9 cellular contexts compared by ENCODE assay signal in genomic region chr2:12177052-12177994, GRCh38.
DNase-seq lines count a peak whose midpoint lies in the region; ATAC-seq and TF ChIP-seq lines count a peak whose summit lies in the region.
"Had no signal": no experiment of that assay in that cellular context is flagged by ENCODE, and none has a peak within 500 bp of the region (broad histone marks: within the 10 kb centered on the region; RNA-seq: fewer than 3 reads in every experiment).

No MANE protein-coding gene starts in this region.

- ATAC-seq in GM19463 (IDR thresholded peaks at IDR 0.05; ENCODE audit: unreplicated experiment) (peak; percentile 89), HG03439 (IDR thresholded peaks at IDR 0.05; ENCODE audit: unreplicated experiment) (peak; percentile 83)

- peak; percentile 82 for DNase-seq in Daoy (ENCODE audit: low read depth)
- DNase-seq in SK-N-DZ (ENCODE audit: low spot score): peak; percentile 80
- DNase-seq in erythroblast (lab: John Stamatoyannopoulos, UW): peak; percentile 67 to 69
- DNase-seq in osteoblast (ENCODE audit: insufficient read length, low spot score, missing footprints): peak; percentile 87
- no peak for DNase-seq in chondrocyte (ENCODE audit: low spot score)
- no peak for DNase-seq in stimulated activated naive CD4-positive, alpha-beta T cell treated with Interleukin-2 at 50 U/mL for 16 hours (lab: John Stamatoyannopoulos, UW)

- H3K36me3 ChIP-seq in osteoblast (ENCODE audit: insufficient read depth, low read length): no peaks in the 10 kb centered on the region
- H3K36me3 ChIP-seq: neutrophil had no signal

- no peak overlapping the region for H3K27ac ChIP-seq in osteoblast (ENCODE audit: low read depth, low read length)
- H3K27ac ChIP-seq: neutrophil had no signal

- peaks cover 21% of the 10 kb centered on the region for H3K4me1 Mint-ChIP-seq in chondrocyte (ENCODE audit: low read depth)

- no peaks in the 10 kb centered on the region for H3K27me3 ChIP-seq in osteoblast (ENCODE audit: insufficient read depth, low read length)
- H3K27me3 ChIP-seq: neutrophil had no signal

- no peaks in the 10 kb centered on the region for H3K9me3 Mint-ChIP-seq in chondrocyte (ENCODE audit: low read depth)

- no peak for TF ChIP-seq POLR2A in erythroblast (IDR thresholded peaks at IDR 0.05; ENCODE audit: low read length)

- peak overlapping the region; percentile 61 for H3K4me2 ChIP-seq in osteoblast (ENCODE audit: insufficient read depth, low read length)

- no peaks in the 10 kb centered on the region for H4K20me1 ChIP-seq in osteoblast (ENCODE audit: insufficient read depth, low read length)

- no peak overlapping the region for H2AFZ ChIP-seq in osteoblast (ENCODE audit: low read length)

- H3K9me3 ChIP-seq in osteoblast (ENCODE audit: low read depth, low read length): no peaks in the 10 kb centered on the region
- H3K9me3 ChIP-seq: neutrophil had no signal

- H3K27ac Mint-ChIP-seq in chondrocyte (ENCODE audit: unreplicated experiment): no peak overlapping the region

- H3K27me3 Mint-ChIP-seq in chondrocyte (ENCODE audit: low read depth): peaks cover 4% of the 10 kb centered on the region

- TF ChIP-seq CTCF in osteoblast (IDR thresholded peaks at IDR 0.05; ENCODE audit: extremely low read depth, low read depth, low read length): no peak
- no peak for TF ChIP-seq CTCF in chondrocyte (IDR thresholded peaks at IDR 0.05)

- H3K4me3 ChIP-seq in osteoblast (ENCODE audit: insufficient read depth, low read length): no peak overlapping the region

- peaks cover 16% of the 10 kb centered on the region for H3K4me1 ChIP-seq in osteoblast (ENCODE audit: insufficient read depth, low read length)

- no peaks in the 10 kb centered on the region for H3K36me3 Mint-ChIP-seq in chondrocyte (ENCODE audit: low read depth)

- no peak overlapping the region for H3K4me3 Mint-ChIP-seq in chondrocyte (ENCODE audit: unreplicated experiment)

- H3K79me2 ChIP-seq in osteoblast (ENCODE audit: insufficient read depth, low read length): no peaks in the 10 kb centered on the region

Comparison
In these comparisons a context has a peak if more than half of its experiments do, and no peak if none do; other contexts are left out.
1. DNase-seq: peak in Daoy (single experiment), SK-N-DZ (single experiment), erythroblast (2 of 2) and osteoblast (single experiment); none in chondrocyte (single experiment) and stimulated activated naive CD4-positive, alpha-beta T cell treated with Interleukin-2 at 50 U/mL for 16 hours (single experiment).